Comparison of ENCODE assay signal across 22 cellular contexts in the genomic region with DNA sequence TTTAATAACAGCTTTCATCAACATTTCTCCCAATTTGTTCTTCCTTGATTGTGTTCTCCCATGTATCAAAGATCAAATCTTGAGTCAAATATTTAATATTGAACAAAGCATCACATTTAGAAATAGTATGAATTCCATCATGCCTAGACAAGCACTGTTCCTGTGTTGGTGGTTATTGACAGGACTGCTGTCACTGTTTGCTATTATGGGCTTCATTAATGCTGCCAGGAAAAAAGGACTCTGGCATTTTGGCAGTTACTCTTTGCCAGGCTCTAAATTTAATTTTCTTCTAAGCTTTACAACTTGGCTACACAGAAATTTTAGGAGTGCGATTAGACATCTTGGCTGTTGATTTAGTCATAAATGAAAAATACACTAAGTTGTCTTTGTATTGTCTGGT.
DNase-seq lines count a peak whose midpoint lies in the region; ATAC-seq and TF ChIP-seq lines count a peak whose summit lies in the region.
"Had no signal": no experiment of that assay in that cellular context is flagged by ENCODE, and none has a peak within 500 bp of the region (broad histone marks: within the 10 kb centered on the region; RNA-seq: fewer than 3 reads in every experiment).

No MANE protein-coding gene starts in this region.

- dilution Hi-C loops in mammary epithelial cell (cut with HindIII; ENCODE audit: low sequenced_read_pairs), result no loop called here

- H3K27me3 ChIP-seq in mammary epithelial cell (ENCODE audit: insufficient read depth, low read length) (no peaks in the 10 kb centered on the region), breast epithelium (peaks cover 0 to 32% of the 10 kb centered on the region in 2 donors), psoas muscle (ENCODE audit: insufficient read depth in 3 of 3, low read length in 2 of 3) (no peaks in the 10 kb centered on the region)
- H3K27me3 ChIP-seq: BLaER1 treated with 17β-estradiol and CSF1 and Interleukin-3, amounts not matched to agents 10 nM and 100 nM had no signal

- in situ Hi-C loops in mammary epithelial cell (cut with MboI; ENCODE audit: low sequenced_read_pairs in 2 of 2), result no loop called here

- peak overlapping the region; percentile 7 for H2AFZ ChIP-seq in mammary epithelial cell (ENCODE audit: low read depth, low read length)

- no peaks in the 10 kb centered on the region for H4K20me1 ChIP-seq in mammary epithelial cell (ENCODE audit: insufficient read depth, low read length)
- H4K20me1 ChIP-seq: BLaER1 treated with 17β-estradiol and CSF1 and Interleukin-3, amounts not matched to agents 10 nM and 100 nM had no signal

- H3K79me2 ChIP-seq in mammary epithelial cell (ENCODE audit: insufficient read depth, low read length), result no peaks in the 10 kb centered on the region

- ATAC-seq in left ventricle myocardium superior (peak; percentile 85), psoas muscle (peak in 3 of 4 donors; percentile 56 to 77 (median 73)), HG03520 (IDR thresholded peaks at IDR 0.05; ENCODE audit: unreplicated experiment) (no peak)
- ATAC-seq: A549; CD8-positive, alpha-beta T cell; GM12878; HCT116; HepG2 had no signal

- H3K9ac ChIP-seq in mammary epithelial cell (ENCODE audit: insufficient read depth, low read length), result no peak overlapping the region
- H3K9ac ChIP-seq: BLaER1 treated with 17β-estradiol and CSF1 and Interleukin-3, amounts not matched to agents 10 nM and 100 nM had no signal

- H3K4me1 ChIP-seq in mammary epithelial cell (ENCODE audit: insufficient read depth, low read length) (peaks cover 14% of the 10 kb centered on the region), breast epithelium (no peaks in the 10 kb centered on the region), psoas muscle (peaks cover 6% of the 10 kb centered on the region)
- H3K4me1 ChIP-seq: A549; BLaER1 treated with 17β-estradiol and CSF1 and Interleukin-3, amounts not matched to agents 10 nM and 100 nM had no signal

- H3K9me3 ChIP-seq in mammary epithelial cell (replicated peaks; ENCODE audit: insufficient read depth, low read length) (peaks cover 2% of the 10 kb centered on the region), breast epithelium (peaks cover 0 to under 1% of the 10 kb centered on the region in 2 donors), psoas muscle (peaks cover 7% of the 10 kb centered on the region)
- H3K9me3 ChIP-seq: A549 had no signal

- BruUV-seq in mammary epithelial cell (replicated peaks; lab: Mats Ljungman, UMichigan), result no TSS peak

- intact Hi-C loops in mammary epithelial cell (cut with micrococcal nuclease), result no loop called here
- intact Hi-C loops in breast epithelium (cut with DNase I; ENCODE audit: low total_unique reads), result no loop called here
- intact Hi-C loops in left ventricle myocardium superior (cut with micrococcal nuclease), result no loop called here
- intact Hi-C loops in psoas muscle (cut with DNase I), result no loop called here

- CTCF ChIA-PET in mammary epithelial cell (lab: Charles Lee; ENCODE audit: low non-redundant PET), result no interaction called here

- DNase-seq in mammary epithelial cell (no peak), breast epithelium (ENCODE audit: low spot score in 2 of 2) (no peak), NCI-H446 treated with DMSO at 0.1 percent for 48 hours (lab: John Stamatoyannopoulos, UW) (peak; percentile 8), left ventricle myocardium superior (no peak), psoas muscle (no peak), NCI-H2029 (lab: John Stamatoyannopoulos, UW) (no peak), NCI-H1436 (lab: John Stamatoyannopoulos, UW) (no peak)
- DNase-seq: CD8-positive, alpha-beta T cell; DMS 273 treated with DMSO at 0.1 percent for 48 hours; DMS53; DND-41; EL; GOT3; H7; HFFc6 had no signal

- peak overlapping the region; percentile 9 for H3K4me2 ChIP-seq in mammary epithelial cell (ENCODE audit: insufficient read depth, low read depth, low read length)
- H3K4me2 ChIP-seq: A549; BLaER1 treated with 17β-estradiol and CSF1 and Interleukin-3, amounts not matched to agents 10 nM and 100 nM had no signal

- no peak for TF ChIP-seq POLR2A in breast epithelium (IDR thresholded peaks at IDR 0.05)

- H3K27ac ChIP-seq in mammary epithelial cell (ENCODE audit: insufficient read depth, low read depth, low read length), result peak overlapping the region; percentile 9
- no peak overlapping the region for H3K27ac ChIP-seq in breast epithelium
- no peak overlapping the region for H3K27ac ChIP-seq in psoas muscle
- H3K27ac ChIP-seq: 22Rv1; A549; BLaER1 treated with 17β-estradiol and CSF1 and Interleukin-3, amounts not matched to agents 10 nM and 100 nM had no signal

- no peak for TF ChIP-seq CTCF in mammary epithelial cell (conservative IDR thresholded peaks at IDR 0.05 in 1 of 2, IDR thresholded peaks at IDR 0.05 in 1 of 2; ENCODE audit: extremely low read depth in 1 of 2, insufficient read depth in 1 of 2, low read depth in 1 of 2, low read length in 2 of 2)
- TF ChIP-seq CTCF in breast epithelium (IDR thresholded peaks at IDR 0.05), result no peak
- TF ChIP-seq CTCF in psoas muscle (IDR thresholded peaks at IDR 0.05), result no peak

- H3K36me3 ChIP-seq in mammary epithelial cell (ENCODE audit: insufficient read depth, low read length), result no peaks in the 10 kb centered on the region
- no peaks in the 10 kb centered on the region for H3K36me3 ChIP-seq in breast epithelium
- no peaks in the 10 kb centered on the region for H3K36me3 ChIP-seq in psoas muscle (ENCODE audit: insufficient read depth in 1 of 2, low read depth in 1 of 2)
- H3K36me3 ChIP-seq: BLaER1 treated with 17β-estradiol and CSF1 and Interleukin-3, amounts not matched to agents 10 nM and 100 nM had no signal

- 68% methylated on average over 1 of the region's 1 CpG for WGBS in mammary epithelial cell (ENCODE audit: low coverage, missing lambda C conversion rate)
- WGBS in psoas muscle, 3 donors, result 24 to 41% (median 40%) methylated on average over 1 of the region's 1 CpG

- H3K4me3 ChIP-seq in mammary epithelial cell (replicated peaks in 1 of 3; ENCODE audit: insufficient read depth in 1 of 3, low read depth in 2 of 3, low read length in 3 of 3) (no peak overlapping the region), breast epithelium (no peak overlapping the region), psoas muscle (no peak overlapping the region)
- H3K4me3 ChIP-seq: A549; BLaER1 treated with 17β-estradiol and CSF1 and Interleukin-3, amounts not matched to agents 10 nM and 100 nM; GM12878 had no signal
